6 cellular contexts compared by ENCODE assay signal in genomic region chr1:36089393-36090121, GRCh38. TPM values are rescaled to one million over a fixed set of nuclear protein-coding genes. Genes with fewer than 3 reads are reported as not detected.
A peak's percentile ranks its signal among the peaks of the same experiment; 100 is the strongest.
DNase-seq lines count a peak whose midpoint lies in the region; ATAC-seq and TF ChIP-seq lines count a peak whose summit lies in the region.

No MANE protein-coding gene starts in this region.

- no peaks in the 10 kb centered on the region; the same call in 1 of the 2 replicates for H3K9me3 ChIP-seq in AG04450 (ENCODE audit: control insufficient read depth, insufficient read depth, low read length)
- no peaks in the 10 kb centered on the region for H3K9me3 ChIP-seq in ascending aorta
- H3K9me3 ChIP-seq in muscle layer of duodenum (ENCODE audit: control insufficient read depth in 1 of 2, low read length in 2 of 2), result no peaks in the 10 kb centered on the region

- TF ChIP-seq CTCF in AG04450 (IDR thresholded peaks at IDR 0.05; ENCODE audit: low read depth, low read length) (no peak), ascending aorta (IDR thresholded peaks at IDR 0.05) (no peak)

- H3K4me3 ChIP-seq in AG04450 (ENCODE audit: low read depth, low read length) (peak overlapping the region; percentile 88), ascending aorta (peak overlapping the region; percentile 62 to 88), muscle layer of duodenum (ENCODE audit: low read depth in 1 of 2, low read length in 2 of 2) (peak overlapping the region; percentile 94 to 95)

- H3K4me1 ChIP-seq in ascending aorta (peaks cover 9 to 22% of the 10 kb centered on the region in 2 donors), muscle layer of duodenum (ENCODE audit: control insufficient read depth in 1 of 2, insufficient read depth in 2 of 2, low read length in 2 of 2) (peaks cover 0 to 35% of the 10 kb centered on the region in 2 donors)

- intact Hi-C loops in ascending aorta (cut with DNase I), result loop anchor here (10.0 kb wide), 2 partner anchors 155 to 1605 kb away; partner anchors contain the start of genes AGO3 and CDCA8

- H3K36me3 ChIP-seq in ascending aorta (peaks cover 29 to 37% of the 10 kb centered on the region in 2 donors), muscle layer of duodenum (ENCODE audit: control insufficient read depth in 1 of 2, insufficient read depth in 2 of 2, low read length in 2 of 2) (peaks cover 29 to 36% of the 10 kb centered on the region in 2 donors)

- H3K27me3 ChIP-seq in AG04450 (ENCODE audit: control insufficient read depth, insufficient read depth, low read length) (no peaks in the 10 kb centered on the region), ascending aorta (no peaks in the 10 kb centered on the region), muscle layer of duodenum (ENCODE audit: low read depth, low read length) (no peaks in the 10 kb centered on the region)

- ATAC-seq in HG02678 (IDR thresholded peaks at IDR 0.05; ENCODE audit: unreplicated experiment), result peak; percentile 8

- DNase-seq in AG04450 (ENCODE audit: low read depth, low spot score) (peak; percentile 13), ascending aorta (ENCODE audit: low spot score in 2 of 2) (no peak), iPS-NIHi11 (ENCODE audit: low spot score) (no peak), GM19238 (ENCODE audit: insufficient read length, low spot score) (no peak)

- CTCF ChIA-PET in AG04450 (lab: Charles Lee), result interaction anchor here (0.7 to 1.5 kb wide), 2 partner anchors 45 to 196 kb away, joined by 3 to 4 read pairs; no protein-coding TSS in a partner anchor

- H3K27ac ChIP-seq in AG04450 (ENCODE audit: low read depth, low read length) (peak overlapping the region; percentile 68), ascending aorta (peak overlapping the region; percentile 71 to 85), muscle layer of duodenum (ENCODE audit: low read length) (peak overlapping the region; percentile 83)

- POLR2A ChIA-PET in AG04450 (lab: Yijun Ruan, JAX), result interaction anchor here (0.6 kb wide), 1 partner anchor 20 kb away, joined by 3 read pairs; no protein-coding TSS in a partner anchor

RNA-seq across cellular contexts. Expression of gene ADPRS, which starts 0.9 kb away (rescaled TPM):
- 22.1 and 26.5 TPM in 2 replicates for polyA plus RNA-seq in AG04450 (2011; rRNA removed)
- polyA minus RNA-seq in AG04450 (2011; rRNA and poly(A)+ RNA removed), result 13.2 and 18.6 TPM in 2 replicates
- 69.3 TPM for total RNA-seq in ascending aorta

RNA-seq across cellular contexts. Expression of gene TEKT2, which starts 5.7 kb away (rescaled TPM):
- 0.12 TPM in 2 replicates for polyA plus RNA-seq in AG04450 (2011; rRNA removed)
- polyA minus RNA-seq in AG04450 (2011; rRNA and poly(A)+ RNA removed), result 0.30 TPM in 1 of 2 replicates, not detected in the other
- total RNA-seq in ascending aorta, result not detected

RNA-seq across cellular contexts. Expression of gene COL8A2, which starts 35.5 kb away (rescaled TPM):
- 1.5 and 1.6 TPM in 2 replicates for polyA plus RNA-seq in AG04450 (2011; rRNA removed)
- 0.83 and 1.1 TPM in 2 replicates for polyA minus RNA-seq in AG04450 (2011; rRNA and poly(A)+ RNA removed)
- total RNA-seq in ascending aorta, result 41.7 TPM

RNA-seq across cellular contexts. Expression of gene TRAPPC3, which starts 59.7 kb away (rescaled TPM):
- 88.5 and 92.3 TPM in 2 replicates for polyA plus RNA-seq in AG04450 (2011; rRNA removed)
- 27.3 and 30.2 TPM in 2 replicates for polyA minus RNA-seq in AG04450 (2011; rRNA and poly(A)+ RNA removed)
- total RNA-seq in ascending aorta, result 52.0 TPM
